In genomic region chr15:26472661-26473060, GRCh38 we compare ENCODE assay signal across 8 cellular contexts.
"Had no signal": no experiment of that assay in that cellular context is flagged by ENCODE, and none has a peak within 500 bp of the region (broad histone marks: within the 10 kb centered on the region; RNA-seq: fewer than 3 reads in every experiment).

No MANE protein-coding gene starts in this region.

- DNase-seq: H7, HFFc6 had no signal

- H3K36me3 Mint-ChIP-seq: IgD-negative memory B cell had no signal

- H3K4me3 ChIP-seq: GM23338, HAP-1 had no signal

- H3K4me3 Mint-ChIP-seq: GM23338, HFFc6 had no signal

- H3K4me1 ChIP-seq: HAP-1 had no signal

- H3K36me3 ChIP-seq: HAP-1 had no signal

- H3K27me3 Mint-ChIP-seq: IgD-negative memory B cell had no signal

- H3K4me1 Mint-ChIP-seq: IgD-negative memory B cell had no signal

- H3K27ac Mint-ChIP-seq: GM23338, HFFc6, IgD-negative memory B cell had no signal

- ATAC-seq: GM23338, HCT116, HepG2 had no signal

- H3K9me3 ChIP-seq: HAP-1 had no signal

- H3K27ac ChIP-seq: HL-60 had no signal
